ENCODE assay signal across 7 cellular contexts in the genomic region with DNA sequence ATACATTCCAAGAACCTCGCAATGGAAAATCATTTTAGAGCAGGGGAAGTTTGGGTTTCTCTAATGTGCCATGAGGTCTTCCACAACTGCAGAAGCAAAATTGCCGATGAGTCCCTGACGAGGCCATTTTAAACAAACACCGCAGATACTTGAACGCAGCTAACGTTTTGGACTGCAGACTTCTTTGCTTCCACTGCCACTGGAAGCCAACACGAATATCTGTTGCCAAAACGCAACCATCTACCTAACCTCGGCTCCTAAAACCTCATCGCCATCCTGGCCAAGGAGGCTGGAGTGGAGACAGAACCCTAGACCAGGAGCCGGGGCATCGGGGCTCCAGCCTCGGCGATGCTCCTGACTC. TPM values are rescaled to one million over a fixed set of nuclear protein-coding genes. Genes with fewer than 3 reads are reported as not detected.
DNase-seq lines count a peak whose midpoint lies in the region; ATAC-seq and TF ChIP-seq lines count a peak whose summit lies in the region.

No MANE protein-coding gene starts in this region.

- H3K27ac ChIP-seq in heart right ventricle, result peak overlapping the region; percentile 62 to 93 (median 91)
- peak overlapping the region; percentile 89 to 96 (median 93) for H3K27ac ChIP-seq in sigmoid colon

- 2 to 3% methylated on average over 14 of the region's 14 CpGs for WGBS in heart right ventricle, 2 donors
- WGBS in sigmoid colon, 2 donors, result 1% methylated on average over 14 of the region's 14 CpGs

- H3K4me3 ChIP-seq in GM12875 (ENCODE audit: low read depth, low read length) (peak overlapping the region; percentile 93), heart right ventricle (peak overlapping the region; percentile 73 to 99 (median 86)), sigmoid colon (peak overlapping the region; percentile 67 to 83 (median 79))

- peak overlapping the region; percentile 96 for H3K4me3 Mint-ChIP-seq in activated T-cell treated with anti-CD3 and anti-CD28 coated beads, Interleukin-2, amount 50 U/mL, for 4 hours

- DNase-seq in HuH-7.5 (ENCODE audit: low spot score) (peak; percentile 42), heart right ventricle (no peak), sigmoid colon (peak; percentile 77)
- DNase-seq in activated T-cell treated with anti-CD3 and anti-CD28 coated beads, Interleukin-2, amount 50 U/mL, for 4 hours, result no peak

- intact Hi-C loops in heart right ventricle (cut with DNase I) (loop anchor here in 1 of 10 donors (2.0 kb wide), 1 partner anchor 40 kb away; the partner anchor contains the start of gene CYREN), sigmoid colon (cut with DNase I) (loop anchor here (2.0 to 5.0 kb wide), 3 partner anchors 42 to 302 kb away; partner anchors contain the start of genes CNOT4 and TMEM140)

- H3K27me3 Mint-ChIP-seq in activated T-cell treated with anti-CD3 and anti-CD28 coated beads, Interleukin-2, amount 50 U/mL, for 4 hours (ENCODE audit: low read depth), result no peaks in the 10 kb centered on the region

- no peaks in the 10 kb centered on the region for H3K9me3 ChIP-seq in heart right ventricle
- no peaks in the 10 kb centered on the region for H3K9me3 ChIP-seq in sigmoid colon

- H3K36me3 ChIP-seq in heart right ventricle, result peaks cover 0 to 26% (median 3%) of the 10 kb centered on the region in 9 donors
- peaks cover 0 to 4% (median under 1%) of the 10 kb centered on the region in 4 donors for H3K36me3 ChIP-seq in sigmoid colon

- TF ChIP-seq EP300 in sigmoid colon (IDR thresholded peaks at IDR 0.05), result no peak

- H3K4me1 Mint-ChIP-seq in activated T-cell treated with anti-CD3 and anti-CD28 coated beads, Interleukin-2, amount 50 U/mL, for 4 hours (ENCODE audit: low read depth), result peaks cover 39% of the 10 kb centered on the region

- peaks cover 2% of the 10 kb centered on the region for H3K36me3 Mint-ChIP-seq in activated T-cell treated with anti-CD3 and anti-CD28 coated beads, Interleukin-2, amount 50 U/mL, for 4 hours (ENCODE audit: insufficient read depth)

- H3K4me1 ChIP-seq in heart right ventricle (peaks cover 0 to 33% (median 14%) of the 10 kb centered on the region in 9 donors), sigmoid colon (peaks cover 0 to 22% (median 18%) of the 10 kb centered on the region in 4 donors)

- no peaks in the 10 kb centered on the region for H3K9me3 Mint-ChIP-seq in activated T-cell treated with anti-CD3 and anti-CD28 coated beads, Interleukin-2, amount 50 U/mL, for 4 hours

- no peak for TF ChIP-seq POLR2A in sigmoid colon (IDR thresholded peaks at IDR 0.05)

- H3K27me3 ChIP-seq in heart right ventricle, result no peaks in the 10 kb centered on the region
- H3K27me3 ChIP-seq in sigmoid colon, result no peaks in the 10 kb centered on the region

- TF ChIP-seq CTCF in GM12875 (IDR thresholded peaks at IDR 0.05; ENCODE audit: borderline replicate concordance, insufficient read depth, low read depth, low read length) (no peak), heart right ventricle (IDR thresholded peaks at IDR 0.05) (no peak), sigmoid colon (IDR thresholded peaks at IDR 0.05) (no peak)

- no peak for ATAC-seq in activated T-cell treated with anti-CD3 and anti-CD28 coated beads, Interleukin-2, amount 50 U/mL, for 4 hours
- peak in 1 of 8 donors; percentile 0 for ATAC-seq in heart right ventricle
- ATAC-seq in GM18498 (IDR thresholded peaks at IDR 0.05; ENCODE audit: unreplicated experiment), result no peak
- no peak for ATAC-seq in HG02642 (IDR thresholded peaks at IDR 0.05; ENCODE audit: poor library complexity, unreplicated experiment)

RNA-seq across cellular contexts. Expression of gene WDR91, which starts 0.5 kb away (rescaled TPM):
- total RNA-seq in activated T-cell treated with anti-CD3 and anti-CD28 coated beads, Interleukin-2, amount 50 U/mL, for 4 hours, result 10 to 100 TPM; 17.9 to 20.1 (median 19.7) TPM
- total RNA-seq in heart right ventricle (10 to 100 TPM in 1 of 10 donors, 1 to 10 TPM in 9; 3.0 to 10.4 (median 5.9) TPM), sigmoid colon (10 to 100 TPM; 11.0 to 14.1 (median 11.4) TPM)
- polyA plus RNA-seq in heart right ventricle (1 to 10 TPM; 3.7 to 8.6 TPM), sigmoid colon (1 to 10 TPM; 2.1 to 8.0 (median 4.2) TPM)

RNA-seq across cellular contexts. Expression of gene STRA8, which starts 22.8 kb away (rescaled TPM):
- total RNA-seq in activated T-cell treated with anti-CD3 and anti-CD28 coated beads, Interleukin-2, amount 50 U/mL, for 4 hours, result not detected
- total RNA-seq in heart right ventricle (not detected), sigmoid colon (not detected)
- polyA plus RNA-seq in heart right ventricle (not detected), sigmoid colon (not detected)

RNA-seq across cellular contexts. Expression of gene CYREN, which starts 40.3 kb away (rescaled TPM):
- total RNA-seq in activated T-cell treated with anti-CD3 and anti-CD28 coated beads, Interleukin-2, amount 50 U/mL, for 4 hours, result 10 to 100 TPM; 58.7 to 59.4 (median 59.3) TPM
- 10 to 100 TPM; 16.0 to 33.3 (median 22.6) TPM for total RNA-seq in heart right ventricle
- polyA plus RNA-seq in heart right ventricle, result 10 to 100 TPM; 20.1 to 23.4 TPM
- 10 to 100 TPM; 27.5 to 31.9 (median 29.2) TPM for total RNA-seq in sigmoid colon
- 10 to 100 TPM; 34.3 to 41.4 (median 39.3) TPM for polyA plus RNA-seq in sigmoid colon

Comparison
In these comparisons a context has a peak if more than half of its experiments do, and no peak if none do; other contexts are left out.
1. DNase-seq: peak in HuH-7.5 (single experiment) and sigmoid colon (single experiment); none in activated T-cell treated with anti-CD3 and anti-CD28 coated beads, Interleukin-2, amount 50 U/mL, for 4 hours (single experiment) and heart right ventricle (0 of 2).
2. Peak in every context shown above with its lines, with median percentiles within 50 percentile points of each other: H3K4me3 ChIP-seq.